In the genomic region with DNA sequence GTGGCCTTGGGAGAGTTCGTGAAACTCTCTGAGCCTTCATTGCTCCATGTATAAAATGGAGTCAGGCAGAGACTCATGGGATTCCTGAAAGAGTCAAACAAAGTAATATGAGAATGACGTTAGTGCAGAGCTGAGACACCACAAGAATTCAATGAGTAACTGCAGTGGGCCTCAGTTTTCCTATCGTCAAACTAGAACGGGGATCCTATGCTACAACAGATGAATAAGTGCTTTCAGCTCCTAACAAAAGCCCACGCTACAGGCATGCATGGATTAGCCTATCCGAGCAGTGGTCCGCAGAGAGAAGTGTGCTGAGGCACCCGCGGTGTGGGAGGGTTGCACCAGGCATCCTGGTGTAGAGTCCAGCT, we compare ENCODE assay signal across 23 cellular contexts.
DNase-seq lines count a peak whose midpoint lies in the region; TF ChIP-seq lines count a peak whose summit lies in the region.
"Had no signal": no experiment of that assay in that cellular context is flagged by ENCODE, and none has a peak within 500 bp of the region (broad histone marks: within the 10 kb centered on the region; RNA-seq: fewer than 3 reads in every experiment).

No MANE protein-coding gene starts in this region.

- H3K4me3 ChIP-seq in foreskin fibroblast (ENCODE audit: low read depth in 1 of 2, low read length in 2 of 2): no peak overlapping the region
- H3K4me3 ChIP-seq: ascending aorta, BLaER1, HAP-1, thyroid gland had no signal

- H3K27ac Mint-ChIP-seq in HFFc6: peak overlapping the region; percentile 69; the same call in 1 of the 2 replicates
- H3K27ac Mint-ChIP-seq: activated naive CD8-positive, alpha-beta T cell had no signal

- H3K4me3 Mint-ChIP-seq in HFFc6: no peak overlapping the region
- H3K4me3 Mint-ChIP-seq: activated naive CD8-positive, alpha-beta T cell; stimulated activated naive CD8-positive, alpha-beta T cell treated with anti-CD3 and anti-CD28 coated beads, Interleukin-15, amount 100 ng/mL, for 72 hours had no signal

- H3K4me1 Mint-ChIP-seq in HFFc6 (ENCODE audit: low read depth): peaks cover 22% of the 10 kb centered on the region

- peaks cover 7% of the 10 kb centered on the region for H3K36me3 Mint-ChIP-seq in HFFc6 (ENCODE audit: low read depth)

- DNase-seq in AG08395 (ENCODE audit: low spot score): peak; percentile 67
- DNase-seq in HFFc6: peak; percentile 47
- DNase-seq in astrocyte of the hippocampus (ENCODE audit: low read depth, low spot score): peak; percentile 68
- peak; percentile 60 for DNase-seq in myocyte (ENCODE audit: low read depth)
- no peak for DNase-seq in MV-4-11 (lab: John Stamatoyannopoulos, UW)
- no peak for DNase-seq in foreskin fibroblast
- DNase-seq in globus pallidus (ENCODE audit: low spot score): no peak
- DNase-seq in islet precursor cell: no peak
- DNase-seq: activated CD4-positive, alpha-beta T cell treated with anti-CD3 and anti-CD28 coated beads for 4 hours; activated effector memory CD4-positive, alpha-beta T cell treated with Interleukin-2 at 50 U/mL for 16 hours; activated T-cell treated with anti-CD3 and anti-CD28 coated beads for 4 hours; GDM1; head of caudate nucleus; KG1; NCI-H146; stimulated activated CD4-positive, alpha-beta T cell treated with anti-CD3 and anti-CD28 coated beads, Interleukin-1b, Interleukin-23, amount 100 ng/mL, for 48 hours; stimulated activated CD8-positive, alpha-beta memory T cell treated with anti-CD3 and anti-CD28 coated beads, Interleukin-4, amount 100 ng/mL, for 48 hours; stimulated activated naive CD8-positive, alpha-beta T cell treated with anti-CD3 and anti-CD28 coated beads, Interleukin-15, amount 100 ng/mL, for 72 hours; thyroid gland had no signal

- TF ChIP-seq CTCF in HFFc6 (IDR thresholded peaks at IDR 0.05): no peak
- TF ChIP-seq CTCF in foreskin fibroblast (IDR thresholded peaks at IDR 0.05; ENCODE audit: low read depth, low read length): no peak

- peaks cover 10% of the 10 kb centered on the region for H3K9me3 Mint-ChIP-seq in HFFc6

- peaks cover 22% of the 10 kb centered on the region for H3K27me3 Mint-ChIP-seq in HFFc6 (ENCODE audit: insufficient read depth)
- H3K27me3 Mint-ChIP-seq: activated naive CD8-positive, alpha-beta T cell; stimulated activated naive CD8-positive, alpha-beta T cell treated with anti-CD3 and anti-CD28 coated beads, Interleukin-15, amount 100 ng/mL, for 72 hours had no signal

Comparison
In these comparisons a context has a peak if more than half of its experiments do, and no peak if none do; other contexts are left out.
1. DNase-seq: peak in AG08395 (single experiment), HFFc6 (single experiment), astrocyte of the hippocampus (single experiment) and myocyte (single experiment); none in MV-4-11 (single experiment), foreskin fibroblast (0 of 2), globus pallidus (single experiment) and islet precursor cell (single experiment).